Comparison of ENCODE assay signal across 16 cellular contexts in genomic region chr7:81232084-81232799, GRCh38.
A peak's percentile ranks its signal among the peaks of the same experiment; 100 is the strongest.
DNase-seq lines count a peak whose midpoint lies in the region; ATAC-seq, FAIRE-seq and TF ChIP-seq lines count a peak whose summit lies in the region.
"Had no signal": no experiment of that assay in that cellular context is flagged by ENCODE, and none has a peak within 500 bp of the region (broad histone marks: within the 10 kb centered on the region; RNA-seq: fewer than 3 reads in every experiment).

No MANE protein-coding gene starts in this region.

- ATAC-seq in Panc1: peak; percentile 53; the same call in 1 of the 2 replicates
- ATAC-seq in upper lobe of right lung: peak; percentile 41

- CTCF ChIA-PET in Panc1 (lab: Charles Lee): no interaction called here

- no peaks in the 10 kb centered on the region for H3K9me3 ChIP-seq in Panc1 (ENCODE audit: control insufficient read depth, insufficient read depth, low read depth, low read length)
- H3K9me3 ChIP-seq in kidney (ENCODE audit: control insufficient read depth in 1 of 2, low read length in 2 of 2): no peaks in the 10 kb centered on the region
- H3K9me3 ChIP-seq in upper lobe of right lung: no peaks in the 10 kb centered on the region
- H3K9me3 ChIP-seq in SJCRH30 (replicated peaks): peaks cover 5% of the 10 kb centered on the region; the same call in 1 of the 2 replicates
- H3K9me3 ChIP-seq: A549, right lobe of liver, tibial nerve had no signal

- H3K27me3 ChIP-seq in Panc1 (ENCODE audit: control insufficient read depth, insufficient read depth, low read length) (no peaks in the 10 kb centered on the region), upper lobe of right lung (no peaks in the 10 kb centered on the region), SJCRH30 (no peaks in the 10 kb centered on the region)
- H3K27me3 ChIP-seq: right lobe of liver, tibial nerve had no signal

- DNase-seq in NCI-H510A treated with DMSO at 0.1 percent for 48 hours (lab: John Stamatoyannopoulos, UW) (peak; percentile 17), NCI-H510A (lab: John Stamatoyannopoulos, UW) (no peak), Panc1 (ENCODE audit: low read depth, low spot score) (no peak), kidney (peak; percentile 59), upper lobe of right lung (no peak), NOMO-1 treated with dmso at 0.1 percent for 144 hours (lab: John Stamatoyannopoulos, UW; ENCODE audit: unreplicated experiment) (no peak), SJCRH30 (no peak), SKM-1 treated with dmso at 0.1 percent for 144 hours (lab: John Stamatoyannopoulos, UW; ENCODE audit: unreplicated experiment) (no peak)
- DNase-seq: activated B cell treated with CpG ODN at 0.5 μM for 24 hours, activated gamma-delta T cell treated with Interleukin-2 at 50 U/mL for 16 hours, erythroblast, glutamatergic neuron, right lobe of liver had no signal

- H3K9ac ChIP-seq in kidney (ENCODE audit: low read length in 2 of 2): no peak overlapping the region

- H3K36me3 ChIP-seq in Panc1 (ENCODE audit: control insufficient read depth, insufficient read depth, low read length) (no peaks in the 10 kb centered on the region), kidney (ENCODE audit: control insufficient read depth in 1 of 2, insufficient read depth in 2 of 2, low read length in 2 of 2) (no peaks in the 10 kb centered on the region), upper lobe of right lung (no peaks in the 10 kb centered on the region), SJCRH30 (no peaks in the 10 kb centered on the region)
- H3K36me3 ChIP-seq: right lobe of liver, tibial nerve had no signal

- TF ChIP-seq CTCF in Panc1 (IDR thresholded peaks at IDR 0.05) (no peak), kidney (IDR thresholded peaks at IDR 0.05; ENCODE audit: borderline replicate concordance, extremely low read depth, insufficient read depth) (no peak), upper lobe of right lung (IDR thresholded peaks at IDR 0.05) (no peak)

- H3K4me3 ChIP-seq in Panc1 (ENCODE audit: low read depth in 2 of 2, low read length in 2 of 2) (no peak overlapping the region), kidney (ENCODE audit: low read length in 2 of 2) (no peak overlapping the region), upper lobe of right lung (no peak overlapping the region), SJCRH30 (no peak overlapping the region)
- H3K4me3 ChIP-seq: A549, right lobe of liver, tibial nerve had no signal

- intact Hi-C loops in Panc1 (cut with micrococcal nuclease; ENCODE audit: unreplicated experiment) (no loop called here), kidney (cut with DNase I) (no loop called here), upper lobe of right lung (cut with DNase I) (no loop called here)

- H3K27ac ChIP-seq in Panc1 (ENCODE audit: low read length): peak overlapping the region; percentile 25; the same call in 1 of the 2 replicates
- H3K27ac ChIP-seq in kidney (ENCODE audit: low read depth in 2 of 2, low read length in 2 of 2): no peak overlapping the region
- no peak overlapping the region for H3K27ac ChIP-seq in upper lobe of right lung
- H3K27ac ChIP-seq in SJCRH30: no peak overlapping the region
- H3K27ac ChIP-seq: A549, right lobe of liver, tibial nerve had no signal

- POLR2A ChIA-PET in Panc1 (lab: Charles Lee): no interaction called here

- H3K4me1 ChIP-seq in Panc1 (ENCODE audit: control insufficient read depth, insufficient read depth, low read length): no peaks in the 10 kb centered on the region
- H3K4me1 ChIP-seq in kidney (ENCODE audit: control insufficient read depth in 1 of 2, insufficient read depth in 1 of 2, low read depth in 1 of 2, low read length in 2 of 2): no peaks in the 10 kb centered on the region
- no peaks in the 10 kb centered on the region for H3K4me1 ChIP-seq in upper lobe of right lung
- peaks cover 49% of the 10 kb centered on the region for H3K4me1 ChIP-seq in SJCRH30
- H3K4me1 ChIP-seq: right lobe of liver, tibial nerve had no signal

- no peak for FAIRE-seq in kidney (lab: Jason Lieb, UNC)
- FAIRE-seq: A549, colon had no signal

- BruUV-seq in Panc1 (replicated peaks; lab: Mats Ljungman, UMichigan): no TSS peak

- in situ Hi-C loops in Panc1 (cut with HindIII; ENCODE audit: low pct_unique_long_range_greater_than_20kb, low sequenced_read_pairs): no loop called here

Comparison
In these comparisons a context has a peak if more than half of its experiments do, and no peak if none do; other contexts are left out.
1. DNase-seq: peak in NCI-H510A treated with DMSO at 0.1 percent for 48 hours (single experiment) and kidney (single experiment); none in NCI-H510A (single experiment), Panc1 (single experiment), upper lobe of right lung (single experiment), NOMO-1 treated with dmso at 0.1 percent for 144 hours (single experiment), SJCRH30 (0 of 2) and SKM-1 treated with dmso at 0.1 percent for 144 hours (single experiment).